Comparison of ENCODE assay signal across 8 cellular contexts in the genomic region with DNA sequence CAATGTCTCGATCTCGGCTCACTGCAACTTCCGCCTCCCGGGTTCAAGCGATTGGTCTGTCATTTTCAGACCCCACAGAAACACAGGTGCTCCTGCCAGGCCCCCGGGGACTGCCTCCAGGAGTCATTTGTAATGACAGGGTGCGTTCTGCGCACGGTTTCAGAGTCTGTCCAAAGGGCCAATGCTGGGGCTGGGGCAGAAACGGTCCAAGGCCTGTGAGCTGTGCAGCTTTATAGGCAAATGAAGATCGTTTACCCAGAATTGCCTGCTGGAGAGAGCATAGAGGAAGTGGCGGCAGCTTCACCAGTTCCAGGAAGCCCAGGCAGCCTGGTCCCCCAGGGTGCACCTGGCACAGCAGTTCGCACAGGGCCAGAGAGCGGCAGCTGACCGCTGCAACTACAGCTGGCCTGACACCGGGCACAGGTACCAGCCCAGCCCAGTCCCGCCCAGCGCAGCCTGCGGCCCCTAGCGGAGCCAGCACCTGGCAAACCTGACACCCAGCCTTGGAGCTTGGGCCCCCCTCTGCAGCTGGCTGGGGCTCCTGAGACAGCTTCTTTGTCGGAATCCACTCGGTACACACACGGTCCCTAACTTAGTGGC.
DNase-seq lines count a peak whose midpoint lies in the region; ATAC-seq and TF ChIP-seq lines count a peak whose summit lies in the region.
"Not testable (repeated sequence)": the region's sequence is repeated elsewhere in the genome, so short reads cannot be mapped to it uniquely, and the experiment has no call there.

No MANE protein-coding gene starts in this region.

- DNase-seq in NCI-H1417 treated with DMSO at 0.1 percent for 48 hours (lab: John Stamatoyannopoulos, UW) (peak; percentile 24), mesothelial cell of epicardium (ENCODE audit: low spot score in 2 of 2, unreplicated experiment in 2 of 2) (peak in 1 of 2 experiments; percentile 39)
- peak; percentile 67 for DNase-seq in activated CD4-positive, alpha-beta T cell treated with anti-CD3 and anti-CD28 coated beads for 48 hours
- peak; percentile 57 for DNase-seq in central memory CD4-positive, alpha-beta T cell
- peak; percentile 89 for DNase-seq in stimulated activated naive B cell treated with anti-CD40 and anti-IgM and Interleukin-4, amounts not matched to agents 10 μg/mL and 1 μg/mL and 100 μg/mL, for 72 hours

- ATAC-seq in GM19452 (IDR thresholded peaks at IDR 0.05; ENCODE audit: unreplicated experiment): peak; percentile 56
- peak; percentile 46 for ATAC-seq in HG03045 (IDR thresholded peaks at IDR 0.05; ENCODE audit: unreplicated experiment)
- peak; percentile 82 to 85 for ATAC-seq in stimulated activated naive B cell treated with anti-CD40 and anti-IgM and Interleukin-4, amounts not matched to agents 10 μg/mL and 1 μg/mL and 100 μg/mL, for 72 hours (replicated peaks)

- peak overlapping the region; percentile 17; the same call in 1 of the 2 replicates for H3K4me3 ChIP-seq in GM08714 (ENCODE audit: low read length)

- peak overlapping the region; percentile 25 for H3K27ac Mint-ChIP-seq in mesothelial cell of epicardium
- H3K27ac Mint-ChIP-seq in stimulated activated naive B cell treated with anti-CD40 and anti-IgM and Interleukin-4, amounts not matched to agents 10 μg/mL and 1 μg/mL and 100 μg/mL, for 72 hours: peak overlapping the region; percentile 97

- not testable (repeated sequence) for TF ChIP-seq CTCF in mesothelial cell of epicardium (IDR thresholded peaks at IDR 0.05; ENCODE audit: unreplicated experiment)

- not testable (repeated sequence) for H3K9me3 Mint-ChIP-seq in mesothelial cell of epicardium; stimulated activated naive B cell treated with anti-CD40 and anti-IgM and Interleukin-4, amounts not matched to agents 10 μg/mL and 1 μg/mL and 100 μg/mL, for 72 hours

- not testable (repeated sequence) for H3K27me3 Mint-ChIP-seq in mesothelial cell of epicardium (ENCODE audit: low read depth); stimulated activated naive B cell treated with anti-CD40 and anti-IgM and Interleukin-4, amounts not matched to agents 10 μg/mL and 1 μg/mL and 100 μg/mL, for 72 hours

- H3K36me3 Mint-ChIP-seq in mesothelial cell of epicardium: not testable (repeated sequence)
- peaks cover 63 to 68% of the 10 kb centered on the region in 2 donors for H3K36me3 Mint-ChIP-seq in stimulated activated naive B cell treated with anti-CD40 and anti-IgM and Interleukin-4, amounts not matched to agents 10 μg/mL and 1 μg/mL and 100 μg/mL, for 72 hours

- H3K4me3 Mint-ChIP-seq in mesothelial cell of epicardium: not testable (repeated sequence)
- H3K4me3 Mint-ChIP-seq in stimulated activated naive B cell treated with anti-CD40 and anti-IgM and Interleukin-4, amounts not matched to agents 10 μg/mL and 1 μg/mL and 100 μg/mL, for 72 hours: peak overlapping the region; percentile 81 to 85

- H3K4me1 Mint-ChIP-seq in mesothelial cell of epicardium: peaks cover 29% of the 10 kb centered on the region
- peaks cover 60 to 89% of the 10 kb centered on the region in 2 donors for H3K4me1 Mint-ChIP-seq in stimulated activated naive B cell treated with anti-CD40 and anti-IgM and Interleukin-4, amounts not matched to agents 10 μg/mL and 1 μg/mL and 100 μg/mL, for 72 hours
